Comparison of ENCODE assay signal across 16 cellular contexts in the genomic region with DNA sequence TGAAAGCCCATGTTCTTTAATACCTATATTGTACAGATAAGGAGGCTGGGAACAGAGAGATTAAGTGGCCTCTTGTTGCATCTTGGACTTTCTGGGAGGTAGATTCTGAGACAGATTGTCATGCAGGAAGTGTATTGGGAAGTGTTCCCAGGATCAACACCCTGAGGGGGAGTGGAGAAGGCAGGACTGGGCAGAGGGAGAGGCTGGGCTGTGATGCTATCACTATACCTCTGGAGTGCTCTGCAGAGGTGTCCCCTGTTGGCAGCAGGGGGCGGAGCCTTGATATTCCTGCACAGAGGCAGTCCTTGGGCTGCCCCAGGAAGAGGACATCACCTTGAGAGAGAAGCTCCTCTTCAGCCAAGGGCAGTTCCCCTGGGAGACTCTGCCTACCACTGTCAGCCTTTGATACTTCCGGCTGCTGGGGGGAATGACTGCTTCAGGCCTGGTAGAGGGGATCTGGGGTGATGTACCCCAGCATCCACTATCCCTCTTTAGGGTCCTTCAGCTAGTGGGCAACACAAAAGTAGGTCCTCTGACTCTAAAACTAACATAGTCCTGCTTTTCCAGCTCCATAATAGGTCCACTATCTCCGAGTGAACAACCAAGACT.
DNase-seq lines count a peak whose midpoint lies in the region; ATAC-seq and TF ChIP-seq lines count a peak whose summit lies in the region.
"Had no signal": no experiment of that assay in that cellular context is flagged by ENCODE, and none has a peak within 500 bp of the region (broad histone marks: within the 10 kb centered on the region; RNA-seq: fewer than 3 reads in every experiment).

No MANE protein-coding gene starts in this region.

- peak; percentile 19 for TF ChIP-seq CTCF in foreskin keratinocyte (conservative IDR thresholded peaks at IDR 0.05)

- no peak overlapping the region for H3K27ac ChIP-seq in foreskin keratinocyte

- H3K36me3 Mint-ChIP-seq in stimulated activated memory B cell treated with anti-CD40 and anti-IgM and Interleukin-4, amounts not matched to agents 10 μg/mL and 1 μg/mL and 100 μg/mL, for 72 hours, result no peaks in the 10 kb centered on the region
- H3K36me3 Mint-ChIP-seq: natural killer cell had no signal

- peaks cover 3% of the 10 kb centered on the region for H3K4me1 ChIP-seq in foreskin keratinocyte

- peak; percentile 25 for ATAC-seq in foreskin keratinocyte
- ATAC-seq in stimulated activated memory B cell treated with anti-CD40 and anti-IgM and Interleukin-4, amounts not matched to agents 10 μg/mL and 1 μg/mL and 100 μg/mL, for 72 hours, result no peak
- ATAC-seq: activated T-cell treated with anti-CD3 and anti-CD28 coated beads, Interleukin-2, amount 50 U/mL, for 72 hours; natural killer cell had no signal

- DNase-seq in NCI-H146 (lab: John Stamatoyannopoulos, UW), result peak; percentile 3
- DNase-seq in NCI-H146 treated with DMSO at 0.1 percent for 48 hours (lab: John Stamatoyannopoulos, UW; ENCODE audit: unreplicated experiment), result no peak
- DNase-seq in NCI-H69 (lab: John Stamatoyannopoulos, UW), result peak; percentile 43
- DNase-seq in foreskin keratinocyte, result peak in 1 of 2 donors; percentile 42
- DNase-seq in GF-D8 (lab: John Stamatoyannopoulos, UW), result no peak
- no peak for DNase-seq in NOMO-1 treated with dmso at 0.1 percent for 144 hours (lab: John Stamatoyannopoulos, UW; ENCODE audit: unreplicated experiment)
- no peak for DNase-seq in activated CD8-positive, alpha-beta memory T cell treated with anti-CD3 and anti-CD28 coated beads for 24 hours
- DNase-seq: activated CD4-positive, alpha-beta T cell treated with anti-CD3 and anti-CD28 coated beads, Interleukin-2, amount 50 U/mL, for 48 hours; activated T-cell treated with anti-CD3 and anti-CD28 coated beads, Interleukin-2, amount 50 U/mL, for 72 hours; CD4-positive, alpha-beta T cell; central memory CD4-positive, alpha-beta T cell; effector CD8-positive, alpha-beta T cell; natural killer cell; NCI-H2171; stimulated activated CD4-positive, alpha-beta T cell treated with anti-CD3 and anti-CD28 coated beads, Interleukin-1b, Interleukin-23, amount 100 ng/mL, for 48 hours had no signal

- H3K4me1 Mint-ChIP-seq in stimulated activated memory B cell treated with anti-CD40 and anti-IgM and Interleukin-4, amounts not matched to agents 10 μg/mL and 1 μg/mL and 100 μg/mL, for 72 hours, result peaks cover 23% of the 10 kb centered on the region
- H3K4me1 Mint-ChIP-seq: natural killer cell had no signal

- H3K4me3 Mint-ChIP-seq in stimulated activated memory B cell treated with anti-CD40 and anti-IgM and Interleukin-4, amounts not matched to agents 10 μg/mL and 1 μg/mL and 100 μg/mL, for 72 hours, result no peak overlapping the region
- H3K4me3 Mint-ChIP-seq: activated T-cell treated with anti-CD3 and anti-CD28 coated beads, Interleukin-2, amount 50 U/mL, for 72 hours; CD4-positive, alpha-beta T cell; natural killer cell had no signal

- H3K27me3 Mint-ChIP-seq in stimulated activated memory B cell treated with anti-CD40 and anti-IgM and Interleukin-4, amounts not matched to agents 10 μg/mL and 1 μg/mL and 100 μg/mL, for 72 hours, result no peaks in the 10 kb centered on the region
- H3K27me3 Mint-ChIP-seq: CD4-positive, alpha-beta T cell had no signal

- H3K9me3 Mint-ChIP-seq in stimulated activated memory B cell treated with anti-CD40 and anti-IgM and Interleukin-4, amounts not matched to agents 10 μg/mL and 1 μg/mL and 100 μg/mL, for 72 hours, result no peaks in the 10 kb centered on the region
- H3K9me3 Mint-ChIP-seq: activated T-cell treated with anti-CD3 and anti-CD28 coated beads, Interleukin-2, amount 50 U/mL, for 72 hours; CD4-positive, alpha-beta T cell; natural killer cell had no signal

- H3K27ac Mint-ChIP-seq in stimulated activated memory B cell treated with anti-CD40 and anti-IgM and Interleukin-4, amounts not matched to agents 10 μg/mL and 1 μg/mL and 100 μg/mL, for 72 hours, result peak overlapping the region; percentile 26
- H3K27ac Mint-ChIP-seq: activated T-cell treated with anti-CD3 and anti-CD28 coated beads, Interleukin-2, amount 50 U/mL, for 72 hours; CD4-positive, alpha-beta T cell; natural killer cell had no signal

- no peaks in the 10 kb centered on the region for H3K27me3 ChIP-seq in foreskin keratinocyte

Comparison
In these comparisons a context has a peak if more than half of its experiments do, and no peak if none do; other contexts are left out.
1. DNase-seq: peak in NCI-H146 (single experiment) and NCI-H69 (single experiment); none in NCI-H146 treated with DMSO at 0.1 percent for 48 hours (single experiment), GF-D8 (single experiment), NOMO-1 treated with dmso at 0.1 percent for 144 hours (single experiment) and activated CD8-positive, alpha-beta memory T cell treated with anti-CD3 and anti-CD28 coated beads for 24 hours (single experiment).